In the genomic region with DNA sequence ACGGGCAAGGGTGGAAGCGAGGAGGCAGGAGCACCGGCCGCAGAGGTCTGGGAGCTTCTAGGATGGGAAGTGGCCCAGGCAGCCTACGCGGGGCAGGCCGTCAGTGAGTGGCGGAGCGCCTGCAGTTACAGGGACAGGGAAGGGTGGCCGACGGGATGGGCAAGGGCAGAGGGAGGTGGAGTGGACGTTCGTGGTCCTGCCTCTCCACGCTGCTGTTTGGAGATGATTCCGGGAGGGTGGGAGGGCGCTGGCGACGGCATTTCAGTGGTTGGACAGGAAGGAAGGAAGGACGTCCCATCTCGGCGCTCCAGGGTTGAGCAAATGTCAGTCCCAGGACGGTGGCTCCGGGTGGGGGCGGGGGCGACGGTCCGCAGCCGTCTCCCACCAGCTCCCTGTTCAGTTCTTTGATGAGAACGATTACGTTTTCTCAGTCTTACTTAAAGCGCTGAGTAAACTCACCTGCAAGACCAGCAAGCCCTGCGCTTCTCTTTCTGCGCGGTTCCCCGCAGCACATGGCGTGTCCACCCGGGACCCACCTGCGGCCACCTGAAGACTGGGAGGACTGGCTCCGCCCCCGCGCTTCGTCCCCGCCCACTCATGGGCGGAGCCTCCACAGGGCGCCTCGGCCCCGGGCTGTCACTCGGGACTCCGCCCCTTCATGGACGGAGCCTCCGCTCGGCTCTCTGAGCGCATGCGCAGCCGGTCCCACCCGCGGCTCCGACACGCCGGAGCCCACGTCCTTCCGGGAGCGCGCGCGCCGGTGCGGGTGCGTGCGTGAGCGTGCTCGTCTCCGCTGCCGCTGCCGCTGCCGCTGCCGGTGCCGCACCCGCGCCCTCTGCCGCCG, we compare ENCODE assay signal across 8 cellular contexts. TPM values are rescaled to one million over a fixed set of nuclear protein-coding genes. Genes with fewer than 3 reads are reported as not detected.
DNase-seq lines count a peak whose midpoint lies in the region; ATAC-seq and TF ChIP-seq lines count a peak whose summit lies in the region.

A gene with protein sequence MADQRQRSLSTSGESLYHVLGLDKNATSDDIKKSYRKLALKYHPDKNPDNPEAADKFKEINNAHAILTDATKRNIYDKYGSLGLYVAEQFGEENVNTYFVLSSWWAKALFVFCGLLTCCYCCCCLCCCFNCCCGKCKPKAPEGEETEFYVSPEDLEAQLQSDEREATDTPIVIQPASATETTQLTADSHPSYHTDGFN (plus strand): TSS at position 769 of the 844 bp plus-strand sequence. CDS start 33,220 bp downstream, outside the sequence.

- H3K4me3 Mint-ChIP-seq in GM23338 = peak within 1 kb of the TSS; percentile 86
- H3K4me3 Mint-ChIP-seq in activated T-helper 17 cell treated with anti-CD3 and anti-CD28 coated beads, Interleukin-2, amount 50 U/mL, for 72 hours = peak within 1 kb of the TSS; percentile 97
- H3K4me3 Mint-ChIP-seq in naive thymus-derived CD4-positive, alpha-beta T cell = peak within 1 kb of the TSS; percentile 86 to 99 (median 96)
- peak within 1 kb of the TSS; percentile 75 for H3K4me3 Mint-ChIP-seq in stimulated activated effector memory CD8-positive, alpha-beta T cell treated with anti-CD3 and anti-CD28 coated beads, Interleukin-12 subunit alpha, Interleukin-12 subunit beta, amount 100 ng/mL, for 72 hours

- no peaks in the 10 kb centered on the region for H3K9me3 Mint-ChIP-seq in GM23338
- no peaks in the 10 kb centered on the region for H3K9me3 Mint-ChIP-seq in activated T-helper 17 cell treated with anti-CD3 and anti-CD28 coated beads, Interleukin-2, amount 50 U/mL, for 72 hours
- H3K9me3 Mint-ChIP-seq in naive thymus-derived CD4-positive, alpha-beta T cell = no peaks in the 10 kb centered on the region
- no peaks in the 10 kb centered on the region for H3K9me3 Mint-ChIP-seq in stimulated activated effector memory CD8-positive, alpha-beta T cell treated with anti-CD3 and anti-CD28 coated beads, Interleukin-12 subunit alpha, Interleukin-12 subunit beta, amount 100 ng/mL, for 72 hours

- peak within 1 kb of the TSS; percentile 40; the same call in 1 of the 2 replicates for H3K27ac Mint-ChIP-seq in GM23338
- H3K27ac Mint-ChIP-seq in activated T-helper 17 cell treated with anti-CD3 and anti-CD28 coated beads, Interleukin-2, amount 50 U/mL, for 72 hours = peak within 1 kb of the TSS; percentile 97
- H3K27ac Mint-ChIP-seq in naive thymus-derived CD4-positive, alpha-beta T cell = peak within 1 kb of the TSS; percentile 94 to 98 (median 97)
- H3K27ac Mint-ChIP-seq in stimulated activated effector memory CD8-positive, alpha-beta T cell treated with anti-CD3 and anti-CD28 coated beads, Interleukin-12 subunit alpha, Interleukin-12 subunit beta, amount 100 ng/mL, for 72 hours = peak within 1 kb of the TSS; percentile 90

- H3K27me3 ChIP-seq in DOHH2 (ENCODE audit: control insufficient read depth, low read length) = no peaks in the 10 kb centered on the region
- no peaks in the 10 kb centered on the region for H3K27me3 ChIP-seq in GM23338 (ENCODE audit: insufficient read depth)
- no peaks in the 10 kb centered on the region for H3K27me3 ChIP-seq in naive thymus-derived CD4-positive, alpha-beta T cell (ENCODE audit: control insufficient read depth in 2 of 2, insufficient read depth in 2 of 2, low read length in 2 of 2)

- peak; percentile 88 for DNase-seq in GM23338 (ENCODE audit: low spot score)
- peak; percentile 90 for DNase-seq in LHCN-M2 (ENCODE audit: low read depth)
- peak; percentile 97 for DNase-seq in RPMI8226
- DNase-seq in fibroblast of gingiva (ENCODE audit: low read depth) = peak; percentile 91
- peak; percentile 96 to 99 (median 98) for DNase-seq in naive thymus-derived CD4-positive, alpha-beta T cell
- peak; percentile 95 to 97 for DNase-seq in stimulated activated effector memory CD8-positive, alpha-beta T cell treated with anti-CD3 and anti-CD28 coated beads, Interleukin-12 subunit alpha, Interleukin-12 subunit beta, amount 100 ng/mL, for 72 hours (ENCODE audit: low spot score in 2 of 2)

- H3K36me3 ChIP-seq in DOHH2 (ENCODE audit: control insufficient read depth, low read length) (peaks cover 35% of the 10 kb centered on the region), GM23338 (ENCODE audit: insufficient read depth) (peaks cover 6% of the 10 kb centered on the region; the same call in 1 of the 2 replicates)
- peaks cover 0 to 25% (median 4%) of the 10 kb centered on the region in 3 experiments for H3K36me3 ChIP-seq in naive thymus-derived CD4-positive, alpha-beta T cell (ENCODE audit: control insufficient read depth in 2 of 3, insufficient read depth in 3 of 3, low read length in 3 of 3)

- H3K4me2 ChIP-seq in DOHH2 (ENCODE audit: low read length) = peak within 1 kb of the TSS; percentile 96
- H3K4me2 ChIP-seq in GM23338 = peak within 1 kb of the TSS; percentile 81

- peaks cover 18% of the 10 kb centered on the region for H3K36me3 Mint-ChIP-seq in GM23338 (ENCODE audit: low read depth)
- peaks cover 61% of the 10 kb centered on the region for H3K36me3 Mint-ChIP-seq in activated T-helper 17 cell treated with anti-CD3 and anti-CD28 coated beads, Interleukin-2, amount 50 U/mL, for 72 hours (ENCODE audit: low read depth)
- peaks cover 0 to 19% (median 4%) of the 10 kb centered on the region in 5 donors for H3K36me3 Mint-ChIP-seq in naive thymus-derived CD4-positive, alpha-beta T cell
- peaks cover 73% of the 10 kb centered on the region for H3K36me3 Mint-ChIP-seq in stimulated activated effector memory CD8-positive, alpha-beta T cell treated with anti-CD3 and anti-CD28 coated beads, Interleukin-12 subunit alpha, Interleukin-12 subunit beta, amount 100 ng/mL, for 72 hours

- POLR2A ChIA-PET in naive thymus-derived CD4-positive, alpha-beta T cell (lab: Charles Lee) = interaction anchor here (0.6 to 3.4 kb wide), 7 partner anchors 10 to 373 kb away, joined by 3 to 14 read pairs (median 3); no protein-coding TSS in a partner anchor

- H3K4me1 ChIP-seq in DOHH2 (ENCODE audit: control insufficient read depth, low read length) (peaks cover 28% of the 10 kb centered on the region), GM23338 (ENCODE audit: insufficient read depth) (peaks cover 8% of the 10 kb centered on the region; the same call in 1 of the 2 replicates)
- peaks cover 21% of the 10 kb centered on the region in 2 donors for H3K4me1 ChIP-seq in naive thymus-derived CD4-positive, alpha-beta T cell (ENCODE audit: control insufficient read depth in 2 of 2, insufficient read depth in 2 of 2, low read length in 2 of 2)

- H3K27ac ChIP-seq in DOHH2 (ENCODE audit: low read depth, low read length) (peak within 1 kb of the TSS; percentile 56), GM23338 (ENCODE audit: low read depth) (no peak within 1 kb of the TSS)
- H3K27ac ChIP-seq in naive thymus-derived CD4-positive, alpha-beta T cell (ENCODE audit: low read depth, low read length) = peak within 1 kb of the TSS; percentile 94

- ATAC-seq in GM23338 = peak; percentile 79
- peak; percentile 81 for ATAC-seq in activated T-helper 17 cell treated with anti-CD3 and anti-CD28 coated beads, Interleukin-2, amount 50 U/mL, for 72 hours (replicated peaks)
- ATAC-seq in naive thymus-derived CD4-positive, alpha-beta T cell = peak; percentile 95
- peak; percentile 89 for ATAC-seq in stimulated activated effector memory CD8-positive, alpha-beta T cell treated with anti-CD3 and anti-CD28 coated beads, Interleukin-12 subunit alpha, Interleukin-12 subunit beta, amount 100 ng/mL, for 72 hours

- no peaks in the 10 kb centered on the region for H3K9me3 ChIP-seq in DOHH2 (ENCODE audit: control insufficient read depth, insufficient read depth, low read length)
- no peaks in the 10 kb centered on the region for H3K9me3 ChIP-seq in naive thymus-derived CD4-positive, alpha-beta T cell (ENCODE audit: control insufficient read depth in 2 of 3, low read length in 3 of 3)

- H3K79me2 ChIP-seq in DOHH2 (ENCODE audit: control insufficient read depth, low read length) = peaks cover 42% of the 10 kb centered on the region
- H3K79me2 ChIP-seq in GM23338 (replicated peaks; ENCODE audit: insufficient read depth) = peaks cover 37% of the 10 kb centered on the region

- H3K4me3 ChIP-seq in DOHH2 (ENCODE audit: low read length) = peak within 1 kb of the TSS; percentile 79
- peak within 1 kb of the TSS; percentile 79 for H3K4me3 ChIP-seq in GM23338
- H3K4me3 ChIP-seq in naive thymus-derived CD4-positive, alpha-beta T cell (ENCODE audit: low read length) = peak within 1 kb of the TSS; percentile 56

- H3K27me3 Mint-ChIP-seq in GM23338 (ENCODE audit: insufficient read depth, low read depth, poor library complexity) = peaks cover 17% of the 10 kb centered on the region
- H3K27me3 Mint-ChIP-seq in activated T-helper 17 cell treated with anti-CD3 and anti-CD28 coated beads, Interleukin-2, amount 50 U/mL, for 72 hours = no peaks in the 10 kb centered on the region
- H3K27me3 Mint-ChIP-seq in naive thymus-derived CD4-positive, alpha-beta T cell = peaks cover 0 to 2% (median 0%) of the 10 kb centered on the region in 5 donors

- H4K20me1 ChIP-seq in DOHH2 (ENCODE audit: control insufficient read depth, insufficient read depth, low read depth, low read length) (peaks cover 24% of the 10 kb centered on the region), GM23338 (replicated peaks; ENCODE audit: insufficient read depth) (peaks cover 29% of the 10 kb centered on the region)

- CTCF ChIA-PET in naive thymus-derived CD4-positive, alpha-beta T cell (lab: Charles Lee) = interaction anchor here (0.5 kb wide), 1 partner anchor 53 kb away, joined by 3 read pairs; no protein-coding TSS in a partner anchor

- H3K9me2 ChIP-seq in DOHH2 (replicated peaks; ENCODE audit: control insufficient read depth, low read length) = no peaks in the 10 kb centered on the region
- no peaks in the 10 kb centered on the region for H3K9me2 ChIP-seq in GM23338 (ENCODE audit: insufficient read depth)

- intact Hi-C loops in naive thymus-derived CD4-positive, alpha-beta T cell (cut with micrococcal nuclease) = loop anchor here (1.0 to 10.0 kb wide), 8 partner anchors 14 to 341 kb away; a partner anchor contains a TSS

- TF ChIP-seq CTCF in DOHH2 (IDR thresholded peaks at IDR 0.05; ENCODE audit: low read depth, low read length, poor library complexity, severe bottlenecking) (no peak), GM23338 (conservative IDR thresholded peaks at IDR 0.05; ENCODE audit: low read depth in 2 of 2) (no peak)

- peaks cover 16% of the 10 kb centered on the region for H3K4me1 Mint-ChIP-seq in GM23338
- H3K4me1 Mint-ChIP-seq in activated T-helper 17 cell treated with anti-CD3 and anti-CD28 coated beads, Interleukin-2, amount 50 U/mL, for 72 hours = peaks cover 26% of the 10 kb centered on the region
- H3K4me1 Mint-ChIP-seq in naive thymus-derived CD4-positive, alpha-beta T cell = peaks cover 34 to 49% (median 43%) of the 10 kb centered on the region in 7 donors
- peaks cover 33% of the 10 kb centered on the region for H3K4me1 Mint-ChIP-seq in stimulated activated effector memory CD8-positive, alpha-beta T cell treated with anti-CD3 and anti-CD28 coated beads, Interleukin-12 subunit alpha, Interleukin-12 subunit beta, amount 100 ng/mL, for 72 hours

- peak within 1 kb of the TSS; percentile 0; the same call in 1 of the 2 replicates for H2AFZ ChIP-seq in GM23338

- H3F3A ChIP-seq in DOHH2 (ENCODE audit: control insufficient read depth, insufficient read depth) (peaks cover 14% of the 10 kb centered on the region), GM23338 (replicated peaks; ENCODE audit: low read depth) (peaks cover 27% of the 10 kb centered on the region)

RNA-seq across cellular contexts. Expression of the gene that starts here (rescaled TPM):
- total RNA-seq in GM23338 (2014; rRNA removed; shearing (Covaris generic)) = 29.5 and 33.5 TPM in 2 replicates
- polyA plus RNA-seq in GM23338 (2016; fragmentation: Nextera tagmentation; extraction: Ambion mirVana) = 6.9 and 7.1 TPM in 2 replicates
- 63.2 and 64.1 TPM in 2 replicates for total RNA-seq in LHCN-M2 (2014; rRNA removed)
- polyA plus RNA-seq in LHCN-M2 (2012) = 39.2 TPM
- 10 to 100 TPM; 46.8 to 53.4 TPM for total RNA-seq in activated T-helper 17 cell treated with anti-CD3 and anti-CD28 coated beads, Interleukin-2, amount 50 U/mL, for 72 hours
- 10 to 100 TPM; 35.5 to 56.8 (median 50.3) TPM for total RNA-seq in naive thymus-derived CD4-positive, alpha-beta T cell
- polyA plus RNA-seq in naive thymus-derived CD4-positive, alpha-beta T cell = 1 to 10 TPM; 7.5 to 7.6 TPM

Comparison
In these comparisons a context has a peak if more than half of its experiments do, and no peak if none do; other contexts are left out.
1. H3K27ac Mint-ChIP-seq: peak in every context shown above with its lines; median percentile 97 in activated T-helper 17 cell treated with anti-CD3 and anti-CD28 coated beads, Interleukin-2, amount 50 U/mL, for 72 hours; 97 in naive thymus-derived CD4-positive, alpha-beta T cell; 90 in stimulated activated effector memory CD8-positive, alpha-beta T cell treated with anti-CD3 and anti-CD28 coated beads, Interleukin-12 subunit alpha, Interleukin-12 subunit beta, amount 100 ng/mL, for 72 hours; 40 in GM23338.